8 cellular contexts compared by ENCODE assay signal in genomic region chr2:205885492-205886099, GRCh38.
A peak's percentile ranks its signal among the peaks of the same experiment; 100 is the strongest.
DNase-seq lines count a peak whose midpoint lies in the region; ATAC-seq, FAIRE-seq and TF ChIP-seq lines count a peak whose summit lies in the region.

No MANE protein-coding gene starts in this region.

- intact Hi-C loops in head of caudate nucleus (cut with DNase I), result loop anchor here (5.0 kb wide), 1 partner anchor 113 kb away; no protein-coding TSS in a partner anchor
- intact Hi-C loops in pancreas (cut with DNase I), result loop anchor here (5.0 to 10.0 kb wide), 2 partner anchors 108 to 111 kb away; no protein-coding TSS in a partner anchor

- no peak overlapping the region for H3K27ac ChIP-seq in pancreas

- DNase-seq in GM12891 (ENCODE audit: insufficient read length, low spot score), result peak; percentile 68
- peak; percentile 38 for DNase-seq in SHP77 treated with DMSO at 0.1 percent for 48 hours (lab: John Stamatoyannopoulos, UW)
- DNase-seq in activated naive CD4-positive, alpha-beta T cell treated with anti-CD3 and anti-CD28 coated beads, Interleukin-2, amount 50 U/mL, for 16 hours, result peak; percentile 57
- peak; percentile 71 to 96 (median 89) for DNase-seq in head of caudate nucleus
- DNase-seq in pancreas, result peak; percentile 76 to 99 (median 90)
- DNase-seq in urothelium cell line (ENCODE audit: low spot score), result peak; percentile 88

- no peak for TF ChIP-seq POLR2A in GM12891 (IDR thresholded peaks at IDR 0.05; ENCODE audit: low read depth, low read length)

- FAIRE-seq in GM12891 (lab: Jason Lieb, UNC), result peak; percentile 75
- no peak for FAIRE-seq in pancreas (lab: Jason Lieb, UNC)
- FAIRE-seq in urothelium cell line (lab: Jason Lieb, UNC), result peak; percentile 30

- peak; percentile 76 to 91 (median 90) for TF ChIP-seq CTCF in pancreas (IDR thresholded peaks at IDR 0.05)

- H3K4me3 ChIP-seq in pancreas, result no peak overlapping the region

- no peaks in the 10 kb centered on the region for H3K9me3 ChIP-seq in pancreas

- H3K4me1 ChIP-seq in pancreas, result no peaks in the 10 kb centered on the region

- H3K36me3 ChIP-seq in pancreas, result no peaks in the 10 kb centered on the region

- WGBS in pancreas, 2 donors, result 26 to 30% methylated on average over 23 of the region's 23 CpGs

- no peaks in the 10 kb centered on the region for H3K27me3 ChIP-seq in pancreas

- ATAC-seq in HG03196 (IDR thresholded peaks at IDR 0.05; ENCODE audit: unreplicated experiment) (peak; percentile 59), pancreas (peak; percentile 93 to 100 (median 98)), GM19397 (IDR thresholded peaks at IDR 0.05; ENCODE audit: unreplicated experiment) (no peak)

TF ChIP-seq in GM12891, 5 proteins besides CTCF, POLR2A, EP300 and RAD21:
- TF ChIP-seq TAF1 (IDR thresholded peaks at IDR 0.05; ENCODE audit: low read depth, low read length), result no peak
- TF ChIP-seq POLR2AphosphoS5 (IDR thresholded peaks at IDR 0.05; ENCODE audit: low read depth, low read length), result no peak
- no peak for TF ChIP-seq POU2F2 (IDR thresholded peaks at IDR 0.05; ENCODE audit: low read depth, low read length)
- no peak for TF ChIP-seq PAX5 (IDR thresholded peaks at IDR 0.05; ENCODE audit: insufficient read depth, low read length, severe bottlenecking)
- no peak for TF ChIP-seq SPI1 (IDR thresholded peaks at IDR 0.05; ENCODE audit: low read depth, low read length)

Comparison
In these comparisons a context has a peak if more than half of its experiments do, and no peak if none do; other contexts are left out.
1. DNase-seq: peak in every context shown above with its lines; median percentile 90 in pancreas; 89 in head of caudate nucleus; 88 in urothelium cell line; 68 in GM12891; 57 in activated naive CD4-positive, alpha-beta T cell treated with anti-CD3 and anti-CD28 coated beads, Interleukin-2, amount 50 U/mL, for 16 hours; 38 in SHP77 treated with DMSO at 0.1 percent for 48 hours.